Comparison of ENCODE assay signal across 31 cellular contexts in the genomic region with DNA sequence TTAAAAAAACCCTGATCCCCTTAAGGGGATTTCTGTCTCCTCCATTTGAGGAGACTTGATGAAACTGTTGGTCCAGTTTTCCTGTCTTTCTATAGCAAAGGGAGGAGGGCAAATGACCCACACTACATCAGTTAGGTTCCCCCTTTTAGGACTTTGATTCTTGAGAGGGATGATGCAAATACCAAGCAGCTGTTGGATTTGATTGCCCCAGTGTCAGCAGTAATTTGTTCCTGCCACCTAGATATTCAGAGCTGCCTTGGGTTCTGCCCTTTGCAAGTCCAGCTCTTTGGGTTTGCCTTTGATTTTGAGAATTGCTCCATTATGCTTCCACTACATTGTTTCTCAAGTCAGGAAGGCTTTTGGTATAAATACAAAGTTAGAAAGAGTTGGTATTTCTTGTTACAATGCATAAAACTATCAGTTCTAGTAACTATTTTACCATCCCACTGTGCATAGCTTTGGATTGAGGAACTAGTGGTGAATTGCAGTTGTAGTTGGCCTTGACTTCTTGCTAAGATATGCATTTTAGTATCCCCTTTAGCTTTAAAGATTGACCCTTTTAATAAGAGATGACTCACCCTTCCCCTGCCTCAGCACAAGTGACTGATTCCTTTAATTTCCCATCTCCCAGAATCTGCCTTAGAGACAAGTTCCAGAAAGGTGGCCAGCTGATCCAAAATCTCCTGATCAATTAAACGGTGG.
"Had no signal": no experiment of that assay in that cellular context is flagged by ENCODE, and none has a peak within 500 bp of the region (broad histone marks: within the 10 kb centered on the region; RNA-seq: fewer than 3 reads in every experiment).

No MANE protein-coding gene starts in this region.

- H3K27ac ChIP-seq: neural progenitor cell, ovary, parathyroid adenoma, psoas muscle, skin epidermis, spleen, suprapubic skin, testis, tibial artery, transverse colon, upper lobe of right lung, uterus had no signal

- H3K27ac Mint-ChIP-seq: naive thymus-derived CD4-positive, alpha-beta T cell; natural killer cell; nephron; neural progenitor cell; progenitor cell of endocrine pancreas; stimulated activated memory B cell treated with anti-CD40 and anti-IgM and Interleukin-4, amounts not matched to agents 10 μg/mL and 1 μg/mL and 100 μg/mL, for 72 hours; stimulated activated naive CD8-positive, alpha-beta T cell treated with anti-CD3 and anti-CD28 coated beads, Interleukin-15, amount 100 ng/mL, for 72 hours; type B pancreatic cell had no signal

- H3K4me1 ChIP-seq: neural progenitor cell, parathyroid adenoma, spleen, suprapubic skin, testis, tibial artery, transverse colon, upper lobe of right lung, uterus had no signal

- H3K27me3 Mint-ChIP-seq: progenitor cell of endocrine pancreas had no signal

- H3K9me3 ChIP-seq: ovary, psoas muscle, right lobe of liver, suprapubic skin, testis, tibial artery, transverse colon, upper lobe of right lung, uterus had no signal

- H3K4me3 ChIP-seq: neural progenitor cell, ovary, psoas muscle, skin epidermis, smooth muscle cell, spleen, suprapubic skin, testis, tibial artery, transverse colon, upper lobe of right lung, uterus had no signal

- DNase-seq: naive thymus-derived CD4-positive, alpha-beta T cell; natural killer cell; occipital lobe; ovary; posterior cingulate gyrus; psoas muscle; right lobe of liver; spleen; stimulated activated CD4-positive, alpha-beta T cell treated with anti-CD3 and anti-CD28 coated beads, Interleukin-12 subunit alpha, Interleukin-12 subunit beta, amount 100 ng/mL, for 4 hours; stimulated activated CD4-positive, alpha-beta T cell treated with anti-CD3 and anti-CD28 coated beads, Interleukin-1b, Interleukin-23, amount 100 ng/mL, for 48 hours; stimulated activated CD4-positive, alpha-beta T cell treated with anti-CD3 and anti-CD28 coated beads, Interleukin-4, amount 100 ng/mL, for 1 hour; stimulated activated CD4-positive, alpha-beta T cell treated with anti-CD3 and anti-CD28 coated beads, Interleukin-4, amount 100 ng/mL, for 4 hours; stimulated activated CD8-positive, alpha-beta memory T cell treated with anti-CD3 and anti-CD28 coated beads, Interleukin-4, amount 100 ng/mL, for 48 hours; stimulated activated naive CD4-positive, alpha-beta T cell; stimulated activated naive CD8-positive, alpha-beta T cell treated with anti-CD3 and anti-CD28 coated beads, Interleukin-15, amount 100 ng/mL, for 72 hours; stimulated activated naive CD8-positive, alpha-beta T cell treated with anti-CD3 and anti-CD28 coated beads, Interleukin-15, Interleukin-2, amounts not matched to agents 100 U/mL and 50 U/mL, for 24 hours; substantia nigra; testis; tibial artery; transverse colon; upper lobe of right lung; uterus had no signal

- H3K36me3 ChIP-seq: neural progenitor cell, ovary, right lobe of liver, spleen, suprapubic skin, tibial artery, transverse colon, upper lobe of right lung, uterus had no signal

- H3K4me3 Mint-ChIP-seq: naive thymus-derived CD4-positive, alpha-beta T cell; natural killer cell; nephron; neural progenitor cell; stimulated activated memory B cell treated with anti-CD40 and anti-IgM and Interleukin-4, amounts not matched to agents 10 μg/mL and 1 μg/mL and 100 μg/mL, for 72 hours; stimulated activated naive CD8-positive, alpha-beta T cell treated with anti-CD3 and anti-CD28 coated beads, Interleukin-15, amount 100 ng/mL, for 72 hours; type B pancreatic cell had no signal

- H3K36me3 Mint-ChIP-seq: naive thymus-derived CD4-positive, alpha-beta T cell; natural killer cell; neural progenitor cell; stimulated activated memory B cell treated with anti-CD40 and anti-IgM and Interleukin-4, amounts not matched to agents 10 μg/mL and 1 μg/mL and 100 μg/mL, for 72 hours; type B pancreatic cell had no signal

- H3K27me3 ChIP-seq: neural progenitor cell, ovary, right lobe of liver, spleen, suprapubic skin, testis, tibial artery, transverse colon, upper lobe of right lung, uterus had no signal

- H3K4me1 Mint-ChIP-seq: naive thymus-derived CD4-positive, alpha-beta T cell; natural killer cell; neural progenitor cell; stimulated activated memory B cell treated with anti-CD40 and anti-IgM and Interleukin-4, amounts not matched to agents 10 μg/mL and 1 μg/mL and 100 μg/mL, for 72 hours; stimulated activated naive CD8-positive, alpha-beta T cell treated with anti-CD3 and anti-CD28 coated beads, Interleukin-15, amount 100 ng/mL, for 72 hours had no signal

- H3K9me3 Mint-ChIP-seq: neural progenitor cell; stimulated activated naive CD8-positive, alpha-beta T cell treated with anti-CD3 and anti-CD28 coated beads, Interleukin-15, amount 100 ng/mL, for 72 hours had no signal

- ATAC-seq: naive thymus-derived CD4-positive, alpha-beta T cell; natural killer cell; stimulated activated memory B cell treated with anti-CD40 and anti-IgM and Interleukin-4, amounts not matched to agents 10 μg/mL and 1 μg/mL and 100 μg/mL, for 72 hours; stimulated activated naive CD8-positive, alpha-beta T cell treated with anti-CD3 and anti-CD28 coated beads, Interleukin-15, amount 100 ng/mL, for 72 hours; stimulated activated naive CD8-positive, alpha-beta T cell treated with anti-CD3 and anti-CD28 coated beads, Interleukin-15, Interleukin-2, amounts not matched to agents 100 U/mL and 50 U/mL, for 24 hours; upper lobe of right lung had no signal
